Comparison of ENCODE assay signal across 18 cellular contexts in the genomic region with DNA sequence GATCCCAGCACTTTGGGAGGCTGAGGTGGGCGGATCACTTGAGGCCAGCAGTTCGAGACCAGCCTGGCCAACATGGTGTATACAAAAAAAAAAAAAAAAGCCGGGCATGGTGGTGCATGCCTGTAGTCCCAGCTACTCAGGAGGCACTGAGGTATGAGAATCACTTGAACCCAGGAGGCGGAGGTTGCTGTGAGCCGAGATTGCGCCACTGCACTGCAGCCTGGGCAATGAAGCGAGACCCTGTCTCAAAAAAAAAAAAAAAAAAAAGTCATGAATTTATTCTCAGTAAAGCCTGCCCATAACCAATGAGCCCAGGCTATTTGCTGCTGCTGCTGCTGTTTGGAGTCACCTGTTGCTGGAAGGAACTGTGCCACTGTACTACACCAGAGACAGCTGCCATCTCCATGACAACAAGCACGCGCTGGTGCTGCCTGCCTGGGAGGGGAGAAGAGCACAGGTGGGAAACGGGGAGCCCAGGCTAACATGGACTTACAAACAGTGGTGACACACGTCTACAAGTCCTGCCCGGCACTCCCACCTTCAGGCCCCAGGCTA. TPM values are rescaled to one million over a fixed set of nuclear protein-coding genes. Genes with fewer than 3 reads are reported as not detected.
DNase-seq lines count a peak whose midpoint lies in the region; ATAC-seq and TF ChIP-seq lines count a peak whose summit lies in the region.
"Had no signal": no experiment of that assay in that cellular context is flagged by ENCODE, and none has a peak within 500 bp of the region (broad histone marks: within the 10 kb centered on the region; RNA-seq: fewer than 3 reads in every experiment).

No MANE protein-coding gene starts in this region.

- no peaks in the 10 kb centered on the region for H3K79me2 ChIP-seq in DND-41 (ENCODE audit: insufficient read depth, low read length)

- 0 out of 3 replicates have a peak, but pooled peaks have one; percentile 33 for ATAC-seq in DND-41 (ENCODE audit: insufficient read depth, low read depth)
- ATAC-seq: activated T-cell treated with anti-CD3 and anti-CD28 coated beads, Interleukin-2, amount 50 U/mL, for 72 hours; gastroesophageal sphincter; natural killer cell treated with Interleukin-12 subunit alpha and Interleukin-12 subunit beta and Interleukin-15 and Interleukin-18, amount 100 ng/mL, for 72 hours had no signal

- CTCF ChIA-PET in HEK293 (lab: Yijun Ruan, JAX): interaction anchor here (0.6 kb wide), 1 partner anchor 117 kb away, joined by 3 read pairs; no protein-coding TSS in a partner anchor
- CTCF ChIA-PET in A673 (lab: Charles Lee): no interaction called here
- CTCF ChIA-PET in activated CD4-positive, alpha-beta T cell treated with anti-CD3 and anti-CD28 coated beads, Interleukin-2, amount 10 ng/mL, durations not matched to agents 7 days and 5 days (lab: Charles Lee): interaction anchor here (0.7 kb wide), 1 partner anchor 832 kb away, joined by 3 read pairs; no protein-coding TSS in a partner anchor

- DNase-seq in DND-41 (peak; percentile 16), NCI-H2196 (lab: John Stamatoyannopoulos, UW; ENCODE audit: unreplicated experiment) (peak; percentile 73), germinal center (ENCODE audit: low spot score) (peak; percentile 84), A673 (ENCODE audit: low spot score) (no peak), progenitor cell of endocrine pancreas (ENCODE audit: low spot score, unreplicated experiment) (no peak)
- DNase-seq in T-helper 2 cell treated with Interferon-gamma antibody and Interleukin-4, amounts not matched to agents 5 μg/mL and 100 μg/mL, for 36 hours (ENCODE audit: low spot score): no peak
- DNase-seq in activated CD4-positive, alpha-beta T cell treated with anti-CD3 and anti-CD28 coated beads, Interleukin-2, amount 10 ng/mL, durations not matched to agents 7 days and 5 days: no peak
- DNase-seq: activated T-cell treated with anti-CD3 and anti-CD28 coated beads, Interleukin-2, amount 50 U/mL, for 72 hours; CD4-positive, alpha-beta memory T cell; effector memory CD4-positive, alpha-beta T cell; NCI-H82 had no signal

- BruUV-seq in A673 (replicated peaks; lab: Mats Ljungman, UMichigan): no TSS peak

- no peak overlapping the region for H3K9ac ChIP-seq in DND-41 (ENCODE audit: low read depth, low read length)

- H3K9me3 Mint-ChIP-seq in T-helper 2 cell treated with Interferon-gamma antibody and Interleukin-4, amounts not matched to agents 5 μg/mL and 100 μg/mL, for 36 hours: no peaks in the 10 kb centered on the region
- H3K9me3 Mint-ChIP-seq in activated CD4-positive, alpha-beta T cell treated with anti-CD3 and anti-CD28 coated beads, Interleukin-2, amount 10 ng/mL, durations not matched to agents 7 days and 5 days: no peaks in the 10 kb centered on the region
- H3K9me3 Mint-ChIP-seq in progenitor cell of endocrine pancreas (ENCODE audit: low read depth): no peaks in the 10 kb centered on the region
- H3K9me3 Mint-ChIP-seq: activated T-cell treated with anti-CD3 and anti-CD28 coated beads, Interleukin-2, amount 50 U/mL, for 72 hours; natural killer cell treated with Interleukin-12 subunit alpha and Interleukin-12 subunit beta and Interleukin-15 and Interleukin-18, amount 100 ng/mL, for 72 hours had no signal

- H3K27me3 Mint-ChIP-seq in T-helper 2 cell treated with Interferon-gamma antibody and Interleukin-4, amounts not matched to agents 5 μg/mL and 100 μg/mL, for 36 hours (ENCODE audit: low read depth): no peaks in the 10 kb centered on the region
- H3K27me3 Mint-ChIP-seq in activated CD4-positive, alpha-beta T cell treated with anti-CD3 and anti-CD28 coated beads, Interleukin-2, amount 10 ng/mL, durations not matched to agents 7 days and 5 days: no peaks in the 10 kb centered on the region
- no peaks in the 10 kb centered on the region for H3K27me3 Mint-ChIP-seq in progenitor cell of endocrine pancreas
- H3K27me3 Mint-ChIP-seq: natural killer cell treated with Interleukin-12 subunit alpha and Interleukin-12 subunit beta and Interleukin-15 and Interleukin-18, amount 100 ng/mL, for 72 hours had no signal

- no peak overlapping the region for H2AFZ ChIP-seq in DND-41 (ENCODE audit: low read depth, low read length)

- H4K20me1 ChIP-seq in DND-41 (ENCODE audit: insufficient read depth, low read length): no peaks in the 10 kb centered on the region

- no peak overlapping the region for H3K4me3 Mint-ChIP-seq in T-helper 2 cell treated with Interferon-gamma antibody and Interleukin-4, amounts not matched to agents 5 μg/mL and 100 μg/mL, for 36 hours
- H3K4me3 Mint-ChIP-seq in activated CD4-positive, alpha-beta T cell treated with anti-CD3 and anti-CD28 coated beads, Interleukin-2, amount 10 ng/mL, durations not matched to agents 7 days and 5 days: no peak overlapping the region
- H3K4me3 Mint-ChIP-seq in progenitor cell of endocrine pancreas (ENCODE audit: low read depth): no peak overlapping the region
- H3K4me3 Mint-ChIP-seq: activated T-cell treated with anti-CD3 and anti-CD28 coated beads, Interleukin-2, amount 50 U/mL, for 72 hours; CD4-positive, alpha-beta memory T cell; natural killer cell treated with Interleukin-12 subunit alpha and Interleukin-12 subunit beta and Interleukin-15 and Interleukin-18, amount 100 ng/mL, for 72 hours had no signal

- intact Hi-C loops in A673 (cut with micrococcal nuclease; ENCODE audit: unreplicated experiment): no loop called here

- POLR2A ChIA-PET in HEK293 (lab: Yijun Ruan, JAX) (no interaction called here), A673 (lab: Charles Lee; ENCODE audit: low non-redundant PET) (no interaction called here)
- POLR2A ChIA-PET in activated CD4-positive, alpha-beta T cell treated with anti-CD3 and anti-CD28 coated beads, Interleukin-2, amount 10 ng/mL, durations not matched to agents 7 days and 5 days (lab: Charles Lee): no interaction called here

- no peak overlapping the region for H3K4me2 ChIP-seq in DND-41 (ENCODE audit: insufficient read depth, low read length)

- no peak overlapping the region for H3K27ac Mint-ChIP-seq in T-helper 2 cell treated with Interferon-gamma antibody and Interleukin-4, amounts not matched to agents 5 μg/mL and 100 μg/mL, for 36 hours
- H3K27ac Mint-ChIP-seq in activated CD4-positive, alpha-beta T cell treated with anti-CD3 and anti-CD28 coated beads, Interleukin-2, amount 10 ng/mL, durations not matched to agents 7 days and 5 days: no peak overlapping the region
- H3K27ac Mint-ChIP-seq in progenitor cell of endocrine pancreas: no peak overlapping the region
- H3K27ac Mint-ChIP-seq: activated T-cell treated with anti-CD3 and anti-CD28 coated beads, Interleukin-2, amount 50 U/mL, for 72 hours; CD4-positive, alpha-beta memory T cell; natural killer cell treated with Interleukin-12 subunit alpha and Interleukin-12 subunit beta and Interleukin-15 and Interleukin-18, amount 100 ng/mL, for 72 hours had no signal

- H3K4me1 ChIP-seq in DND-41 (ENCODE audit: insufficient read depth, low read length): no peaks in the 10 kb centered on the region
- H3K4me1 ChIP-seq in HEK293 (ENCODE audit: control insufficient read depth, insufficient read depth, low read length): no peaks in the 10 kb centered on the region
- no peaks in the 10 kb centered on the region for H3K4me1 ChIP-seq in A673 (ENCODE audit: insufficient read depth, low read length, poor library complexity, severe bottlenecking)
- H3K4me1 ChIP-seq: ascending aorta, gastroesophageal sphincter had no signal

- H3K27ac ChIP-seq in DND-41 (ENCODE audit: low read length) (no peak overlapping the region), HEK293 (ENCODE audit: extremely low read depth, low read depth, low read length) (no peak overlapping the region), A673 (ENCODE audit: low read depth, low read length, poor library complexity, severe bottlenecking) (no peak overlapping the region)
- H3K27ac ChIP-seq: ascending aorta, gastroesophageal sphincter, SK-N-MC had no signal

- H3K9me3 ChIP-seq in DND-41 (ENCODE audit: insufficient read depth, low read length, severe bottlenecking): no peaks in the 10 kb centered on the region
- no peaks in the 10 kb centered on the region for H3K9me3 ChIP-seq in HEK293 (ENCODE audit: control insufficient read depth, insufficient read depth, low read depth, low read length)
- H3K9me3 ChIP-seq in A673 (ENCODE audit: low read depth, low read length, poor library complexity, severe bottlenecking): peaks cover under 1% of the 10 kb centered on the region

- H3K36me3 ChIP-seq in DND-41 (ENCODE audit: insufficient read depth, low read length) (no peaks in the 10 kb centered on the region), HEK293 (ENCODE audit: control insufficient read depth in 2 of 2, insufficient read depth in 1 of 2, low read length in 2 of 2) (no peaks in the 10 kb centered on the region), A673 (ENCODE audit: insufficient read depth, low read length, poor library complexity, severe bottlenecking) (no peaks in the 10 kb centered on the region)
- H3K36me3 ChIP-seq: ascending aorta, gastroesophageal sphincter had no signal

- H3K36me3 Mint-ChIP-seq in T-helper 2 cell treated with Interferon-gamma antibody and Interleukin-4, amounts not matched to agents 5 μg/mL and 100 μg/mL, for 36 hours (ENCODE audit: low read depth): no peaks in the 10 kb centered on the region
- H3K36me3 Mint-ChIP-seq in activated CD4-positive, alpha-beta T cell treated with anti-CD3 and anti-CD28 coated beads, Interleukin-2, amount 10 ng/mL, durations not matched to agents 7 days and 5 days (ENCODE audit: low read depth): no peaks in the 10 kb centered on the region
- H3K36me3 Mint-ChIP-seq in progenitor cell of endocrine pancreas (ENCODE audit: insufficient read depth): peaks cover 1% of the 10 kb centered on the region
- H3K36me3 Mint-ChIP-seq: CD4-positive, alpha-beta memory T cell; natural killer cell treated with Interleukin-12 subunit alpha and Interleukin-12 subunit beta and Interleukin-15 and Interleukin-18, amount 100 ng/mL, for 72 hours had no signal

- no peaks in the 10 kb centered on the region for H3K4me1 Mint-ChIP-seq in T-helper 2 cell treated with Interferon-gamma antibody and Interleukin-4, amounts not matched to agents 5 μg/mL and 100 μg/mL, for 36 hours (ENCODE audit: low read depth)
- H3K4me1 Mint-ChIP-seq in activated CD4-positive, alpha-beta T cell treated with anti-CD3 and anti-CD28 coated beads, Interleukin-2, amount 10 ng/mL, durations not matched to agents 7 days and 5 days: no peaks in the 10 kb centered on the region
- no peaks in the 10 kb centered on the region for H3K4me1 Mint-ChIP-seq in progenitor cell of endocrine pancreas (ENCODE audit: low read depth)

- TF ChIP-seq CTCF in DND-41 (IDR thresholded peaks at IDR 0.05; ENCODE audit: borderline replicate concordance, extremely low read depth, low read length, poor library complexity, severe bottlenecking): no peak
- TF ChIP-seq CTCF in HEK293 (tag by site-specific recombination; IDR thresholded peaks at IDR 0.05): no peak
- TF ChIP-seq CTCF in A673 (conservative IDR thresholded peaks at IDR 0.05; ENCODE audit: low read depth, low read length): no peak
- TF ChIP-seq CTCF in progenitor cell of endocrine pancreas (IDR thresholded peaks at IDR 0.05; ENCODE audit: unreplicated experiment): no peak

- H3K27me3 ChIP-seq in DND-41 (ENCODE audit: insufficient read depth, low read length, poor library complexity): no peaks in the 10 kb centered on the region
- no peaks in the 10 kb centered on the region for H3K27me3 ChIP-seq in A673 (replicated peaks; ENCODE audit: insufficient read depth, low read depth, low read length, poor library complexity)
- H3K27me3 ChIP-seq: ascending aorta, gastroesophageal sphincter had no signal

- no peak overlapping the region for H3K4me3 ChIP-seq in DND-41 (ENCODE audit: low read depth in 1 of 2, low read length in 2 of 2)
- H3K4me3 ChIP-seq in HEK293 (ENCODE audit: low read depth, low read length): no peak overlapping the region
- H3K4me3 ChIP-seq in A673 (ENCODE audit: low read depth, low read length, poor library complexity, severe bottlenecking): no peak overlapping the region
- H3K4me3 ChIP-seq: ascending aorta, gastroesophageal sphincter, SK-N-MC had no signal

RNA-seq across cellular contexts. Expression of gene ZFR2, which starts 11.3 kb away (rescaled TPM):
- total RNA-seq in A673 (2021) (1.7 and 2.0 TPM in 2 replicates), progenitor cell of endocrine pancreas (3.5 and 3.9 TPM in 2 replicates)
- under 1 TPM in 1 of 2 experiments, not detected in 1; 0.37 TPM for total RNA-seq in activated CD4-positive, alpha-beta T cell treated with anti-CD3 and anti-CD28 coated beads, Interleukin-2, amount 10 ng/mL, durations not matched to agents 7 days and 5 days
- total RNA-seq: ascending aorta, H4, skeletal muscle tissue had no signal

RNA-seq across cellular contexts. Expression of gene ATCAY, which starts 23.0 kb away (rescaled TPM):
- total RNA-seq in A673 (2021) (0.76 and 0.95 TPM in 2 replicates), progenitor cell of endocrine pancreas (0.43 and 1.1 TPM in 2 replicates)
- total RNA-seq in activated CD4-positive, alpha-beta T cell treated with anti-CD3 and anti-CD28 coated beads, Interleukin-2, amount 10 ng/mL, durations not matched to agents 7 days and 5 days: not detected
- total RNA-seq: ascending aorta; CD4-positive, alpha-beta memory T cell; H4; natural killer cell treated with Interleukin-12 subunit alpha and Interleukin-12 subunit beta and Interleukin-15 and Interleukin-18, amount 100 ng/mL, for 72 hours had no signal

Comparison
In these comparisons a context has a peak if more than half of its experiments do, and no peak if none do; other contexts are left out.
1. DNase-seq: peak in DND-41 (single experiment), NCI-H2196 (single experiment) and germinal center (single experiment); none in T-helper 2 cell treated with Interferon-gamma antibody and Interleukin-4, amounts not matched to agents 5 μg/mL and 100 μg/mL, for 36 hours (single experiment), A673 (single experiment), activated CD4-positive, alpha-beta T cell treated with anti-CD3 and anti-CD28 coated beads, Interleukin-2, amount 10 ng/mL, durations not matched to agents 7 days and 5 days (single experiment) and progenitor cell of endocrine pancreas (single experiment).